Comparison of ENCODE assay signal across 8 cellular contexts in the genomic region with DNA sequence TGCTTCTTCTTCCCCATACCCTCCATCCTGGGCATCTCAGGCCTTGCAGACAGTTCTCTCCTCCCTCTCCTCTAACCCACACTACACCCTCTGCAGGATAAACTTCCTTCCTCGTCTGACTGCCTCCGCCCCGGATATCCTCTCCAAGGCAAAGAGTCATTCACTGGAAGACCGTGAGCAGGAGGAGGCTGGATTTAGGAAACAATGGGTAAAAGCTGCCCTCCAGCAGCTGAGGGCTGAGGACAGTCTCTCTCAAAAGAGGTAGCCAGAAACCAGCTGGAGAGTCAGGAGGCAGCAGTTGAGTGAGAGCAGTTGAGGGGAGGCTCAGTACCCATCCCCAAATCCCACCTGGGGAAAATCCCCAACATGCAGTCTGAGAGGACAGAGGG. TPM values are rescaled to one million over a fixed set of nuclear protein-coding genes. Genes with fewer than 3 reads are reported as not detected.
DNase-seq lines count a peak whose midpoint lies in the region; ATAC-seq and TF ChIP-seq lines count a peak whose summit lies in the region.

No MANE protein-coding gene starts in this region.

- H3K36me3 Mint-ChIP-seq in activated T-cell treated with anti-CD3 and anti-CD28 coated beads, Interleukin-2, amount 50 U/mL, for 24 hours (ENCODE audit: low read depth): peaks cover 21% of the 10 kb centered on the region
- peaks cover 0 to 2% (median 0%) of the 10 kb centered on the region in 3 donors for H3K36me3 Mint-ChIP-seq in naive thymus-derived CD8-positive, alpha-beta T cell

- no peaks in the 10 kb centered on the region for H3K27me3 Mint-ChIP-seq in activated T-cell treated with anti-CD3 and anti-CD28 coated beads, Interleukin-2, amount 50 U/mL, for 24 hours
- H3K27me3 Mint-ChIP-seq in naive thymus-derived CD8-positive, alpha-beta T cell: no peaks in the 10 kb centered on the region

- peak overlapping the region; percentile 83 for H3K9ac ChIP-seq in PC-3 (ENCODE audit: low read length)
- H3K9ac ChIP-seq in duodenal mucosa (ENCODE audit: low read depth in 1 of 2, low read length in 2 of 2): peak overlapping the region; percentile 89 to 94

- H3K27ac Mint-ChIP-seq in activated T-cell treated with anti-CD3 and anti-CD28 coated beads, Interleukin-2, amount 50 U/mL, for 24 hours: peak overlapping the region; percentile 34
- peak overlapping the region in 8 of 10 donors; percentile 72 to 94 (median 91) for H3K27ac Mint-ChIP-seq in naive thymus-derived CD8-positive, alpha-beta T cell

- peaks cover 41% of the 10 kb centered on the region for H3K4me1 Mint-ChIP-seq in activated T-cell treated with anti-CD3 and anti-CD28 coated beads, Interleukin-2, amount 50 U/mL, for 24 hours (ENCODE audit: low read depth)
- H3K4me1 Mint-ChIP-seq in naive thymus-derived CD8-positive, alpha-beta T cell: peaks cover 22 to 60% (median 54%) of the 10 kb centered on the region in 4 donors

- TF ChIP-seq CTCF in PC-3 (conservative IDR thresholded peaks at IDR 0.05; ENCODE audit: low read depth, low read length): no peak

- H3K36me3 ChIP-seq in PC-3 (ENCODE audit: low read depth, low read length) (no peaks in the 10 kb centered on the region), duodenal mucosa (ENCODE audit: control insufficient read depth in 1 of 2, insufficient read depth in 2 of 2, low read length in 2 of 2) (no peaks in the 10 kb centered on the region)

- peak; percentile 67 for ATAC-seq in PC-3
- no peak for ATAC-seq in naive thymus-derived CD8-positive, alpha-beta T cell

- peaks cover 9% of the 10 kb centered on the region; the same call in 1 of the 2 replicates for H4K20me1 ChIP-seq in PC-3 (ENCODE audit: low read length)

- CTCF ChIA-PET in PC-3 (lab: Charles Lee): interaction anchor here (1.7 kb wide), 1 partner anchor 24 kb away, joined by 8 read pairs; no protein-coding TSS in a partner anchor

- no peaks in the 10 kb centered on the region for H3K9me3 Mint-ChIP-seq in activated T-cell treated with anti-CD3 and anti-CD28 coated beads, Interleukin-2, amount 50 U/mL, for 24 hours
- H3K9me3 Mint-ChIP-seq in naive thymus-derived CD8-positive, alpha-beta T cell: no peaks in the 10 kb centered on the region

- H3K4me1 ChIP-seq in PC-3 (ENCODE audit: insufficient read depth, low read length) (peaks cover 68% of the 10 kb centered on the region), duodenal mucosa (ENCODE audit: control insufficient read depth in 1 of 2, insufficient read depth in 2 of 2, low read length in 2 of 2) (peaks cover 54 to 55% of the 10 kb centered on the region in 2 donors)

- H2AFZ ChIP-seq in PC-3 (ENCODE audit: low read length): no peak overlapping the region

- no peaks in the 10 kb centered on the region for H3F3A ChIP-seq in PC-3 (ENCODE audit: low read length, unreplicated experiment)

- H3K27me3 ChIP-seq in PC-3 (ENCODE audit: low read length) (no peaks in the 10 kb centered on the region), duodenal mucosa (ENCODE audit: control insufficient read depth in 1 of 2, insufficient read depth in 2 of 2, low read length in 2 of 2) (no peaks in the 10 kb centered on the region)

- H3K27ac ChIP-seq in PC-3 (ENCODE audit: low read length) (peak overlapping the region; percentile 89), duodenal mucosa (ENCODE audit: low read depth, low read length) (peak overlapping the region; percentile 89)

- peak overlapping the region; percentile 95 for H3K4me2 ChIP-seq in PC-3 (ENCODE audit: low read length)

- no peaks in the 10 kb centered on the region for H3K9me2 ChIP-seq in PC-3 (replicated peaks; ENCODE audit: low read length)

- intact Hi-C loops in PC-3 (cut with micrococcal nuclease): no loop called here

- no peaks in the 10 kb centered on the region for H3K9me3 ChIP-seq in PC-3 (ENCODE audit: low read length)
- no peaks in the 10 kb centered on the region for H3K9me3 ChIP-seq in duodenal mucosa (ENCODE audit: control insufficient read depth in 1 of 2, low read length in 2 of 2)

- POLR2A ChIA-PET in PC-3 (lab: Charles Lee; ENCODE audit: unreplicated experiment): interaction anchor here (0.6 to 1.2 kb wide), 3 partner anchors 9 to 506 kb away, joined by 3 to 11 read pairs (median 8); no protein-coding TSS in a partner anchor
- POLR2A ChIA-PET in naive thymus-derived CD8-positive, alpha-beta T cell (lab: Charles Lee): interaction anchor here (3.5 kb wide), 1 partner anchor 23 kb away, joined by 24 read pairs; no protein-coding TSS in a partner anchor

- no TSS peak for BruUV-seq in PC-3 (replicated peaks; lab: Mats Ljungman, UMichigan)

- peaks cover 66% of the 10 kb centered on the region for H3K79me2 ChIP-seq in PC-3 (ENCODE audit: low read length)

- H3K4me3 ChIP-seq in PC-3 (ENCODE audit: low read length): peak overlapping the region; percentile 76
- H3K4me3 ChIP-seq in duodenal mucosa (ENCODE audit: low read depth in 1 of 2, low read length in 2 of 2): peak overlapping the region; percentile 86 to 87

- DNase-seq in activated T-cell treated with anti-CD3 and anti-CD28 coated beads, Interleukin-2, amount 50 U/mL, for 24 hours: no peak
- no peak for DNase-seq in activated T-cell treated with anti-CD3 and anti-CD28 coated beads, Interleukin-2, amount 50 U/mL, for 1 hour
- DNase-seq in PC-3 (peak; percentile 74), germinal center (ENCODE audit: low spot score) (no peak), NCI-H2227 treated with DMSO at 0.1 percent for 48 hours (lab: John Stamatoyannopoulos, UW) (no peak)
- no peak for DNase-seq in naive thymus-derived CD8-positive, alpha-beta T cell
- DNase-seq in stimulated activated naive CD4-positive, alpha-beta T cell (lab: John Stamatoyannopoulos, UW): no peak

- peak overlapping the region; percentile 91 for H3K4me3 Mint-ChIP-seq in activated T-cell treated with anti-CD3 and anti-CD28 coated beads, Interleukin-2, amount 50 U/mL, for 24 hours
- peak overlapping the region; percentile 87 to 95 (median 92) for H3K4me3 Mint-ChIP-seq in naive thymus-derived CD8-positive, alpha-beta T cell

RNA-seq across cellular contexts. Expression of gene CSRP1, which starts 1.4 kb away (rescaled TPM):
- total RNA-seq in PC-3 (2014; rRNA removed): 147 and 189 TPM in 2 replicates
- 10 to 100 TPM; 21.8 to 22.4 TPM for total RNA-seq in naive thymus-derived CD8-positive, alpha-beta T cell
- 10 to 100 TPM; 43.3 to 48.2 (median 46.1) TPM for polyA plus RNA-seq in naive thymus-derived CD8-positive, alpha-beta T cell

RNA-seq across cellular contexts. Expression of gene NAV1, which starts 33.4 kb away (rescaled TPM):
- total RNA-seq in PC-3 (2014; rRNA removed): 2.6 and 6.5 TPM in 2 replicates
- 1 to 10 TPM; 2.1 to 3.0 TPM for total RNA-seq in naive thymus-derived CD8-positive, alpha-beta T cell
- 1 to 10 TPM in 1 of 3 donors, under 1 TPM in 2; 0.10 to 1.9 (median 0.41) TPM for polyA plus RNA-seq in naive thymus-derived CD8-positive, alpha-beta T cell

RNA-seq across cellular contexts. Expression of gene PHLDA3, which starts 36.5 kb away (rescaled TPM):
- total RNA-seq in PC-3 (2014; rRNA removed): 216 and 349 TPM in 2 replicates
- total RNA-seq in naive thymus-derived CD8-positive, alpha-beta T cell: under 1 TPM; 0.55 to 0.60 TPM
- not detected for polyA plus RNA-seq in naive thymus-derived CD8-positive, alpha-beta T cell

Comparison
In these comparisons a context has a peak if more than half of its experiments do, and no peak if none do; other contexts are left out.
1. RNA of gene PHLDA3, which starts 36.5 kb away (total RNA-seq): 216 to 349 TPM in PC-3; 0.55 to 0.60 TPM in naive thymus-derived CD8-positive, alpha-beta T cell; every median in the first group is over 100 times any median in the second.